ENCODE assay signal across 32 cellular contexts in genomic region chr7:75536491-75536890, GRCh38. TPM values are rescaled to one million over a fixed set of nuclear protein-coding genes. Genes with fewer than 3 reads are reported as not detected.
"Had no signal": no experiment of that assay in that cellular context is flagged by ENCODE, and none has a peak within 500 bp of the region (broad histone marks: within the 10 kb centered on the region; RNA-seq: fewer than 3 reads in every experiment).

No MANE protein-coding gene starts in this region.

- H3K9me3 Mint-ChIP-seq: activated CD4-positive, alpha-beta memory T cell treated with anti-CD3 and anti-CD28 coated beads, Interleukin-2, amount 10 ng/mL, durations not matched to agents 7 days and 5 days; activated CD4-positive, alpha-beta T cell treated with anti-CD3 and anti-CD28 coated beads, Interleukin-2, amount 10 ng/mL, durations not matched to agents 7 days and 5 days; activated naive CD4-positive, alpha-beta T cell treated with anti-CD3 and anti-CD28 coated beads, Interleukin-2, amount 50 U/mL, for 72 hours; activated T-cell treated with anti-CD3 and anti-CD28 coated beads, Interleukin-2, amount 50 U/mL, for 24 hours; activated T-helper 17 cell treated with anti-CD3 and anti-CD28 coated beads, Interleukin-2, amount 50 U/mL, for 72 hours; central memory CD8-positive, alpha-beta T cell; naive thymus-derived CD8-positive, alpha-beta T cell; neural crest cell; stimulated activated memory B cell treated with anti-CD40 and anti-IgM and Interleukin-4, amounts not matched to agents 10 μg/mL and 1 μg/mL and 100 μg/mL, for 72 hours; stimulated activated naive CD8-positive, alpha-beta T cell treated with anti-CD3 and anti-CD28 coated beads, Interleukin-15, amount 100 ng/mL, for 72 hours had no signal

- H3K36me3 Mint-ChIP-seq: activated naive CD4-positive, alpha-beta T cell treated with anti-CD3 and anti-CD28 coated beads, Interleukin-2, amount 50 U/mL, for 72 hours; naive thymus-derived CD8-positive, alpha-beta T cell had no signal

- H3K36me3 ChIP-seq: breast epithelium had no signal

- H3K4me1 ChIP-seq: breast epithelium, gastroesophageal sphincter, parathyroid adenoma, thyroid gland had no signal

- H3K4me3 ChIP-seq: breast epithelium, gastroesophageal sphincter, thyroid gland had no signal

- H3K79me2 ChIP-seq: parathyroid adenoma had no signal

- H3K9ac ChIP-seq: parathyroid adenoma had no signal

- H3K4me1 Mint-ChIP-seq: central memory CD8-positive, alpha-beta T cell; naive thymus-derived CD8-positive, alpha-beta T cell; neural crest cell; stimulated activated naive CD8-positive, alpha-beta T cell treated with anti-CD3 and anti-CD28 coated beads, Interleukin-15, amount 100 ng/mL, for 72 hours had no signal

- H3K27me3 ChIP-seq: breast epithelium, gastroesophageal sphincter, thyroid gland had no signal

- ATAC-seq: activated naive CD4-positive, alpha-beta T cell treated with anti-CD3 and anti-CD28 coated beads, Interleukin-2, amount 50 U/mL, for 72 hours; activated T-helper 17 cell treated with anti-CD3 and anti-CD28 coated beads, Interleukin-2, amount 50 U/mL, for 72 hours; gastroesophageal sphincter; left colon; naive thymus-derived CD8-positive, alpha-beta T cell; right cardiac atrium; stimulated activated memory B cell treated with anti-CD40 and anti-IgM and Interleukin-4, amounts not matched to agents 10 μg/mL and 1 μg/mL and 100 μg/mL, for 72 hours; stimulated activated naive CD8-positive, alpha-beta T cell treated with anti-CD3 and anti-CD28 coated beads, Interleukin-15, amount 100 ng/mL, for 72 hours had no signal

- H2AFZ ChIP-seq: parathyroid adenoma had no signal

- H3K9me3 ChIP-seq: breast epithelium, gastroesophageal sphincter, thyroid gland had no signal

- H3K27ac ChIP-seq: breast epithelium, gastroesophageal sphincter, parathyroid adenoma, thyroid gland had no signal

- H3K27ac Mint-ChIP-seq: activated CD4-positive, alpha-beta memory T cell treated with anti-CD3 and anti-CD28 coated beads, Interleukin-2, amount 10 ng/mL, durations not matched to agents 7 days and 5 days; activated CD4-positive, alpha-beta T cell treated with anti-CD3 and anti-CD28 coated beads, Interleukin-2, amount 10 ng/mL, durations not matched to agents 7 days and 5 days; activated naive CD4-positive, alpha-beta T cell treated with anti-CD3 and anti-CD28 coated beads, Interleukin-2, amount 50 U/mL, for 72 hours; activated T-cell treated with anti-CD3 and anti-CD28 coated beads, Interleukin-2, amount 50 U/mL, for 24 hours; activated T-helper 17 cell treated with anti-CD3 and anti-CD28 coated beads, Interleukin-2, amount 50 U/mL, for 72 hours; stimulated activated naive CD8-positive, alpha-beta T cell treated with anti-CD3 and anti-CD28 coated beads, Interleukin-15, amount 100 ng/mL, for 72 hours had no signal

- H3K27me3 Mint-ChIP-seq: activated CD4-positive, alpha-beta memory T cell treated with anti-CD3 and anti-CD28 coated beads, Interleukin-2, amount 10 ng/mL, durations not matched to agents 7 days and 5 days; activated T-cell treated with anti-CD3 and anti-CD28 coated beads, Interleukin-2, amount 50 U/mL, for 24 hours; activated T-helper 17 cell treated with anti-CD3 and anti-CD28 coated beads, Interleukin-2, amount 50 U/mL, for 72 hours; central memory CD8-positive, alpha-beta T cell; naive thymus-derived CD8-positive, alpha-beta T cell; stimulated activated memory B cell treated with anti-CD40 and anti-IgM and Interleukin-4, amounts not matched to agents 10 μg/mL and 1 μg/mL and 100 μg/mL, for 72 hours; stimulated activated naive CD8-positive, alpha-beta T cell treated with anti-CD3 and anti-CD28 coated beads, Interleukin-15, amount 100 ng/mL, for 72 hours had no signal

- FAIRE-seq: endometrium, keratinocyte had no signal

- DNase-seq: activated CD4-positive, alpha-beta memory T cell treated with anti-CD3 and anti-CD28 coated beads, Interleukin-2, amount 10 ng/mL, durations not matched to agents 7 days and 5 days; activated CD4-positive, alpha-beta T cell treated with anti-CD3 and anti-CD28 coated beads for 1 hour; activated CD4-positive, alpha-beta T cell treated with anti-CD3 and anti-CD28 coated beads, Interleukin-2, amount 10 ng/mL, durations not matched to agents 7 days and 5 days; activated naive CD4-positive, alpha-beta T cell; activated T-cell treated with anti-CD3 and anti-CD28 coated beads, Interleukin-2, amount 50 U/mL, for 24 hours; effector CD8-positive, alpha-beta T cell; erythroblast; hippocampal formation; left colon; midbrain; naive thymus-derived CD8-positive, alpha-beta T cell; occipital lobe; right cardiac atrium; stimulated activated CD4-positive, alpha-beta T cell treated with anti-CD3 and anti-CD28 coated beads, Interleukin-4, amount 100 ng/mL, for 1 hour; stimulated activated naive CD8-positive, alpha-beta T cell treated with anti-CD3 and anti-CD28 coated beads, Interleukin-15, amount 100 ng/mL, for 72 hours; T-helper 2 cell; thyroid gland had no signal

- H3K4me3 Mint-ChIP-seq: activated CD4-positive, alpha-beta memory T cell treated with anti-CD3 and anti-CD28 coated beads, Interleukin-2, amount 10 ng/mL, durations not matched to agents 7 days and 5 days; activated CD4-positive, alpha-beta T cell treated with anti-CD3 and anti-CD28 coated beads, Interleukin-2, amount 10 ng/mL, durations not matched to agents 7 days and 5 days; activated T-cell treated with anti-CD3 and anti-CD28 coated beads, Interleukin-2, amount 50 U/mL, for 24 hours; activated T-helper 17 cell treated with anti-CD3 and anti-CD28 coated beads, Interleukin-2, amount 50 U/mL, for 72 hours; central memory CD8-positive, alpha-beta T cell; naive thymus-derived CD8-positive, alpha-beta T cell; neural crest cell; stimulated activated memory B cell treated with anti-CD40 and anti-IgM and Interleukin-4, amounts not matched to agents 10 μg/mL and 1 μg/mL and 100 μg/mL, for 72 hours; stimulated activated naive CD8-positive, alpha-beta T cell treated with anti-CD3 and anti-CD28 coated beads, Interleukin-15, amount 100 ng/mL, for 72 hours had no signal

RNA-seq across cellular contexts. Expression of gene SPDYE5, which starts 44.4 kb away (rescaled TPM):
- total RNA-seq: activated CD4-positive, alpha-beta memory T cell treated with anti-CD3 and anti-CD28 coated beads, Interleukin-2, amount 10 ng/mL, durations not matched to agents 7 days and 5 days; activated CD4-positive, alpha-beta T cell treated with anti-CD3 and anti-CD28 coated beads, Interleukin-2, amount 10 ng/mL, durations not matched to agents 7 days and 5 days; activated naive CD4-positive, alpha-beta T cell treated with anti-CD3 and anti-CD28 coated beads, Interleukin-2, amount 50 U/mL, for 72 hours; breast epithelium; dermis microvascular lymphatic vessel endothelial cell; fibroblast of lung; fibroblast of villous mesenchyme; gastroesophageal sphincter; left colon; neural crest cell; occipital lobe; pulmonary artery endothelial cell; skeletal muscle tissue had no signal
- polyA plus RNA-seq: fibroblast of lung, right cardiac atrium had no signal
